Comparison of ENCODE assay signal across 30 cellular contexts in the genomic region with DNA sequence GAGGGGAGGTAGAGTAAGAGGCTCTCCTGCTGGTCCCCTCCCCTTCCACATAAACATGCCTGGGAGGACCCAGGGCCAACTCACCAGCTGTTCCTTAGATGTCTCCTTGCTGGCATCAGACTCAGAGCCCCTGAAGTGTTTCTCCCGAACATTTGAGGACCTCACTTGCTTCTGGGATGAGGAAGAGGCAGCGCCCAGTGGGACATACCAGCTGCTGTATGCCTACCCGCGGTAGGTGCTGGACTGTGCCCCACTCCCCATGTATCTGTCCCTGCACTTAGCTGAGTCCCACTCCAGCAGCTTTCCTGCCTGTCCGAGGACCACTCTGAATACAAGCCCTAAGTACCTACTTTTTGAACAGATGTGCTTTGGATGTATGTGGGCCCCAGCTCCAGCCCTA. TPM values are rescaled to one million over a fixed set of nuclear protein-coding genes. Genes with fewer than 3 reads are reported as not detected.
"Had no signal": no experiment of that assay in that cellular context is flagged by ENCODE, and none has a peak within 500 bp of the region (broad histone marks: within the 10 kb centered on the region; RNA-seq: fewer than 3 reads in every experiment).

No MANE protein-coding gene starts in this region.

- H3K9me3 ChIP-seq: left lung, lower lobe of right lung, pancreas, prostate gland, sigmoid colon, spleen, suprapubic skin, thoracic aorta, tibial artery, uterus had no signal

- H3K27ac Mint-ChIP-seq: mesothelial cell of epicardium; naive B cell; natural killer cell; nephron progenitor cell; neural progenitor cell; stimulated activated effector memory CD8-positive, alpha-beta T cell treated with anti-CD3 and anti-CD28 coated beads, Interleukin-12 subunit alpha, Interleukin-12 subunit beta, amount 100 ng/mL, for 72 hours; stimulated activated naive CD8-positive, alpha-beta T cell treated with anti-CD3 and anti-CD28 coated beads, Interleukin-15, Interleukin-2, amounts not matched to agents 100 ng/mL and 50 ng/mL, for 24 hours; type B pancreatic cell had no signal

- H3K9me3 Mint-ChIP-seq: mesothelial cell of epicardium; naive B cell; natural killer cell; nephron progenitor cell; neural progenitor cell; stimulated activated effector memory CD8-positive, alpha-beta T cell treated with anti-CD3 and anti-CD28 coated beads, Interleukin-12 subunit alpha, Interleukin-12 subunit beta, amount 100 ng/mL, for 72 hours; stimulated activated naive CD8-positive, alpha-beta T cell treated with anti-CD3 and anti-CD28 coated beads, Interleukin-15, Interleukin-2, amounts not matched to agents 100 ng/mL and 50 ng/mL, for 24 hours; type B pancreatic cell had no signal

- H3K4me2 ChIP-seq: neural progenitor cell had no signal

- H3K27me3 ChIP-seq: left lung, neural progenitor cell, pancreas, sigmoid colon, spleen, suprapubic skin, tibial artery, uterus had no signal

- H3K27ac ChIP-seq: left lung, lower lobe of right lung, neural progenitor cell, pancreas, prostate gland, sigmoid colon, spleen, suprapubic skin, thoracic aorta, tibial artery, uterus had no signal

- H2AFZ ChIP-seq: neural progenitor cell had no signal

- H3K4me1 Mint-ChIP-seq: mesothelial cell of epicardium; naive B cell; natural killer cell; stimulated activated effector memory CD8-positive, alpha-beta T cell treated with anti-CD3 and anti-CD28 coated beads, Interleukin-12 subunit alpha, Interleukin-12 subunit beta, amount 100 ng/mL, for 72 hours had no signal

- H3K27me3 Mint-ChIP-seq: naive B cell; stimulated activated naive CD8-positive, alpha-beta T cell treated with anti-CD3 and anti-CD28 coated beads, Interleukin-15, Interleukin-2, amounts not matched to agents 100 ng/mL and 50 ng/mL, for 24 hours had no signal

- H3K4me3 Mint-ChIP-seq: mesothelial cell of epicardium; naive B cell; natural killer cell; nephron progenitor cell; neural progenitor cell; stimulated activated effector memory CD8-positive, alpha-beta T cell treated with anti-CD3 and anti-CD28 coated beads, Interleukin-12 subunit alpha, Interleukin-12 subunit beta, amount 100 ng/mL, for 72 hours; stimulated activated naive CD8-positive, alpha-beta T cell treated with anti-CD3 and anti-CD28 coated beads, Interleukin-15, Interleukin-2, amounts not matched to agents 100 ng/mL and 50 ng/mL, for 24 hours; type B pancreatic cell had no signal

- H3K36me3 Mint-ChIP-seq: mesothelial cell of epicardium; naive B cell; natural killer cell; neural progenitor cell; stimulated activated effector memory CD8-positive, alpha-beta T cell treated with anti-CD3 and anti-CD28 coated beads, Interleukin-12 subunit alpha, Interleukin-12 subunit beta, amount 100 ng/mL, for 72 hours; type B pancreatic cell had no signal

- H3K36me3 ChIP-seq: left lung, lower lobe of right lung, neural progenitor cell, pancreas, prostate gland, sigmoid colon, spleen, suprapubic skin, thoracic aorta, tibial artery, uterus had no signal

- ATAC-seq: left cardiac atrium, left lung, natural killer cell, pancreas had no signal

- H3K4me1 ChIP-seq: left lung, lower lobe of right lung, pancreas, prostate gland, sigmoid colon, spleen, suprapubic skin, tibial artery, uterus had no signal

- H3K9ac ChIP-seq: neural progenitor cell had no signal

- H3K4me3 ChIP-seq: left lung, lower lobe of right lung, neural progenitor cell, pancreas, prostate gland, sigmoid colon, spleen, suprapubic skin, thoracic aorta, tibial artery, uterus had no signal

- DNase-seq: hippocampal formation; kidney glomerular epithelial cell; left cardiac atrium; left lung; lower lobe of right lung; mammary epithelial cell; mesenchymal stem cell; naive B cell; natural killer cell; nephron progenitor cell; pancreas; posterior cingulate gyrus; retina; right cardiac atrium; small intestine; spleen; stimulated activated CD4-positive, alpha-beta T cell treated with anti-CD3 and anti-CD28 coated beads, Interleukin-4, amount 100 ng/mL, for 24 hours; stimulated activated naive CD4-positive, alpha-beta T cell; uterus had no signal

RNA-seq across cellular contexts. Expression of a gene that starts 0.4 kb away (rescaled TPM):
- total RNA-seq: mesothelial cell of epicardium, prostate gland, sigmoid colon, suprapubic skin, thoracic aorta had no signal
- polyA plus RNA-seq: keratinocyte, sigmoid colon, small intestine, spleen had no signal

RNA-seq across cellular contexts. Expression of a gene that starts 37.2 kb away (rescaled TPM):
- total RNA-seq: mammary epithelial cell had no signal
- polyA plus RNA-seq: keratinocyte, mammary epithelial cell had no signal
